Comparison of ENCODE assay signal across 1 cellular context in genomic region chr16:68749424-68749823, GRCh38.
TF ChIP-seq lines count a peak whose summit lies in the region.

No MANE protein-coding gene starts in this region.

TF ChIP-seq in SK-N-SH treated with all-trans-retinoic acid at 6 μM for 48 hours, 23 proteins besides CTCF, POLR2A, EP300 and RAD21 (continued from another document):
- TF ChIP-seq CREB5 (CRISPR knock-in tag; IDR thresholded peaks at IDR 0.05; ENCODE audit: low read depth) (no peak), PPARA (CRISPR knock-in tag; IDR thresholded peaks at IDR 0.05; ENCODE audit: borderline replicate concordance) (no peak), ZC3H10 (CRISPR knock-in tag; IDR thresholded peaks at IDR 0.05) (no peak), ESRRG (CRISPR knock-in tag; IDR thresholded peaks at IDR 0.05) (no peak), OSR1 (CRISPR knock-in tag; IDR thresholded peaks at IDR 0.05) (no peak), BACH2 (CRISPR knock-in tag; IDR thresholded peaks at IDR 0.05; ENCODE audit: borderline replicate concordance) (no peak), ZNF565 (CRISPR knock-in tag; conservative IDR thresholded peaks at IDR 0.05; ENCODE audit: low read depth) (no peak), SNAI2 (CRISPR knock-in tag; IDR thresholded peaks at IDR 0.05) (no peak), ZNF70 (CRISPR knock-in tag; IDR thresholded peaks at IDR 0.05) (no peak), TCF4 (CRISPR knock-in tag; IDR thresholded peaks at IDR 0.05; ENCODE audit: borderline replicate concordance) (no peak), TSHZ2 (CRISPR knock-in tag; IDR thresholded peaks at IDR 0.05) (no peak), ZNF8 (CRISPR knock-in tag; IDR thresholded peaks at IDR 0.05) (no peak)
